20 cellular contexts compared by ENCODE assay signal in genomic region chr13:98457053-98457452, GRCh38.
DNase-seq lines count a peak whose midpoint lies in the region; ATAC-seq and TF ChIP-seq lines count a peak whose summit lies in the region.
"Had no signal": no experiment of that assay in that cellular context is flagged by ENCODE, and none has a peak within 500 bp of the region (broad histone marks: within the 10 kb centered on the region; RNA-seq: fewer than 3 reads in every experiment).

No MANE protein-coding gene starts in this region.

- no peak overlapping the region for H3K4me3 Mint-ChIP-seq in stimulated activated naive CD8-positive, alpha-beta T cell treated with anti-CD3 and anti-CD28 coated beads, Interleukin-15, Interleukin-2, amounts not matched to agents 100 ng/mL and 50 ng/mL, for 24 hours
- H3K4me3 Mint-ChIP-seq in stimulated activated naive CD8-positive, alpha-beta T cell treated with anti-CD3 and anti-CD28 coated beads, Interleukin-15, amount 100 ng/mL, for 72 hours = no peak overlapping the region
- H3K4me3 Mint-ChIP-seq in central memory CD8-positive, alpha-beta T cell = no peak overlapping the region
- H3K4me3 Mint-ChIP-seq in nephron progenitor cell = no peak overlapping the region
- H3K4me3 Mint-ChIP-seq: activated naive CD8-positive, alpha-beta T cell treated with anti-CD3 and anti-CD28 coated beads, Interleukin-2, amount 10 ng/mL, durations not matched to agents 7 days and 5 days; memory B cell; T-helper 2 cell treated with Interferon-gamma antibody and Interleukin-4, amounts not matched to agents 5 μg/mL and 100 μg/mL, for 36 hours had no signal

- ATAC-seq in stimulated activated naive CD8-positive, alpha-beta T cell treated with anti-CD3 and anti-CD28 coated beads, Interleukin-15, amount 100 ng/mL, for 72 hours = no peak
- no peak for ATAC-seq in central memory CD8-positive, alpha-beta T cell (replicated peaks; ENCODE audit: extremely low read depth, poor library complexity, severe bottlenecking)

- peaks cover 1% of the 10 kb centered on the region for H3K4me1 Mint-ChIP-seq in stimulated activated naive CD8-positive, alpha-beta T cell treated with anti-CD3 and anti-CD28 coated beads, Interleukin-15, Interleukin-2, amounts not matched to agents 100 ng/mL and 50 ng/mL, for 24 hours (ENCODE audit: low read depth)
- H3K4me1 Mint-ChIP-seq in stimulated activated naive CD8-positive, alpha-beta T cell treated with anti-CD3 and anti-CD28 coated beads, Interleukin-15, amount 100 ng/mL, for 72 hours = peaks cover 29% of the 10 kb centered on the region
- peaks cover 2% of the 10 kb centered on the region for H3K4me1 Mint-ChIP-seq in central memory CD8-positive, alpha-beta T cell
- H3K4me1 Mint-ChIP-seq in nephron progenitor cell = peaks cover 55% of the 10 kb centered on the region
- H3K4me1 Mint-ChIP-seq: activated naive CD8-positive, alpha-beta T cell treated with anti-CD3 and anti-CD28 coated beads, Interleukin-2, amount 10 ng/mL, durations not matched to agents 7 days and 5 days; memory B cell had no signal

- peak overlapping the region; percentile 74 for H3K27ac Mint-ChIP-seq in stimulated activated naive CD8-positive, alpha-beta T cell treated with anti-CD3 and anti-CD28 coated beads, Interleukin-15, Interleukin-2, amounts not matched to agents 100 ng/mL and 50 ng/mL, for 24 hours
- H3K27ac Mint-ChIP-seq in stimulated activated naive CD8-positive, alpha-beta T cell treated with anti-CD3 and anti-CD28 coated beads, Interleukin-15, amount 100 ng/mL, for 72 hours = peak overlapping the region in 1 of 2 donors; percentile 98
- H3K27ac Mint-ChIP-seq in central memory CD8-positive, alpha-beta T cell (ENCODE audit: low read depth) = peak overlapping the region; percentile 29
- peak overlapping the region; percentile 42 for H3K27ac Mint-ChIP-seq in nephron progenitor cell
- H3K27ac Mint-ChIP-seq: activated naive CD8-positive, alpha-beta T cell treated with anti-CD3 and anti-CD28 coated beads, Interleukin-2, amount 10 ng/mL, durations not matched to agents 7 days and 5 days; memory B cell; T-helper 2 cell treated with Interferon-gamma antibody and Interleukin-4, amounts not matched to agents 5 μg/mL and 100 μg/mL, for 36 hours had no signal

- no peak for TF ChIP-seq CTCF in nephron progenitor cell (IDR thresholded peaks at IDR 0.05)

- H3K9me3 Mint-ChIP-seq in stimulated activated naive CD8-positive, alpha-beta T cell treated with anti-CD3 and anti-CD28 coated beads, Interleukin-15, Interleukin-2, amounts not matched to agents 100 ng/mL and 50 ng/mL, for 24 hours = no peaks in the 10 kb centered on the region
- no peaks in the 10 kb centered on the region for H3K9me3 Mint-ChIP-seq in stimulated activated naive CD8-positive, alpha-beta T cell treated with anti-CD3 and anti-CD28 coated beads, Interleukin-15, amount 100 ng/mL, for 72 hours
- no peaks in the 10 kb centered on the region for H3K9me3 Mint-ChIP-seq in central memory CD8-positive, alpha-beta T cell
- no peaks in the 10 kb centered on the region for H3K9me3 Mint-ChIP-seq in nephron progenitor cell
- H3K9me3 Mint-ChIP-seq: activated naive CD8-positive, alpha-beta T cell treated with anti-CD3 and anti-CD28 coated beads, Interleukin-2, amount 10 ng/mL, durations not matched to agents 7 days and 5 days; memory B cell; T-helper 2 cell treated with Interferon-gamma antibody and Interleukin-4, amounts not matched to agents 5 μg/mL and 100 μg/mL, for 36 hours had no signal

- H3K36me3 Mint-ChIP-seq in stimulated activated naive CD8-positive, alpha-beta T cell treated with anti-CD3 and anti-CD28 coated beads, Interleukin-15, Interleukin-2, amounts not matched to agents 100 ng/mL and 50 ng/mL, for 24 hours (ENCODE audit: low read depth) = peaks cover 84% of the 10 kb centered on the region
- H3K36me3 Mint-ChIP-seq in central memory CD8-positive, alpha-beta T cell (ENCODE audit: insufficient read depth) = peaks cover 50% of the 10 kb centered on the region
- H3K36me3 Mint-ChIP-seq in nephron progenitor cell (ENCODE audit: low read depth) = peaks cover 69% of the 10 kb centered on the region

- no peaks in the 10 kb centered on the region for H3K27me3 Mint-ChIP-seq in stimulated activated naive CD8-positive, alpha-beta T cell treated with anti-CD3 and anti-CD28 coated beads, Interleukin-15, Interleukin-2, amounts not matched to agents 100 ng/mL and 50 ng/mL, for 24 hours
- no peaks in the 10 kb centered on the region for H3K27me3 Mint-ChIP-seq in stimulated activated naive CD8-positive, alpha-beta T cell treated with anti-CD3 and anti-CD28 coated beads, Interleukin-15, amount 100 ng/mL, for 72 hours
- no peaks in the 10 kb centered on the region for H3K27me3 Mint-ChIP-seq in central memory CD8-positive, alpha-beta T cell
- peaks cover 3% of the 10 kb centered on the region for H3K27me3 Mint-ChIP-seq in nephron progenitor cell (ENCODE audit: low read depth, poor library complexity)
- H3K27me3 Mint-ChIP-seq: activated naive CD8-positive, alpha-beta T cell treated with anti-CD3 and anti-CD28 coated beads, Interleukin-2, amount 10 ng/mL, durations not matched to agents 7 days and 5 days; memory B cell had no signal

- no peak for DNase-seq in stimulated activated naive CD8-positive, alpha-beta T cell treated with anti-CD3 and anti-CD28 coated beads, Interleukin-15, amount 100 ng/mL, for 72 hours
- DNase-seq in central memory CD8-positive, alpha-beta T cell (ENCODE audit: low spot score in 2 of 2) = no peak
- DNase-seq in nephron progenitor cell (no peak), T-helper 2 cell (no peak), NCI-H524 (lab: John Stamatoyannopoulos, UW) (no peak), NCI-H1048 (lab: John Stamatoyannopoulos, UW) (no peak)
- DNase-seq: activated naive CD8-positive, alpha-beta T cell treated with anti-CD3 and anti-CD28 coated beads, Interleukin-2, amount 10 ng/mL, durations not matched to agents 7 days and 5 days; effector CD8-positive, alpha-beta T cell; GF-D8; H7; kidney glomerular epithelial cell; MM.1S; NCI-H146; NCI-H510A treated with DMSO at 0.1 percent for 48 hours; sigmoid colon; stimulated activated CD4-positive, alpha-beta T cell treated with anti-CD3 and anti-CD28 coated beads, Interleukin-15, amount 100 ng/mL, for 24 hours; uterus had no signal
